Comparison of ENCODE assay signal across 8 cellular contexts in genomic region chr3:129119365-129120100, GRCh38. TPM values are rescaled to one million over a fixed set of nuclear protein-coding genes. Genes with fewer than 3 reads are reported as not detected.
DNase-seq lines count a peak whose midpoint lies in the region; ATAC-seq, FAIRE-seq and TF ChIP-seq lines count a peak whose summit lies in the region.

No MANE protein-coding gene starts in this region.

- peak in 1 of 2 donors; percentile 11 for ATAC-seq in activated naive CD4-positive, alpha-beta T cell treated with anti-CD3 and anti-CD28 coated beads, Interleukin-2, amount 50 U/mL, for 72 hours
- no peak for ATAC-seq in esophagus mucosa

- FAIRE-seq in keratinocyte (lab: Jason Lieb, UNC): no peak

- H3K27ac Mint-ChIP-seq in activated naive CD4-positive, alpha-beta T cell treated with anti-CD3 and anti-CD28 coated beads, Interleukin-2, amount 50 U/mL, for 72 hours: peak overlapping the region; percentile 98 to 99

- H3K4me1 ChIP-seq in keratinocyte (ENCODE audit: control insufficient read depth, extremely low read depth, insufficient read depth, low read length) (peaks cover 25% of the 10 kb centered on the region), subcutaneous abdominal adipose tissue (ENCODE audit: control insufficient read depth in 5 of 5, insufficient read depth in 5 of 5, low read length in 5 of 5) (peaks cover 17 to 41% (median 35%) of the 10 kb centered on the region in 5 donors)

- no peak for TF ChIP-seq CTCF in keratinocyte (optimal IDR thresholded peaks at IDR 0.05 in 1 of 3, IDR thresholded peaks at IDR 0.05 in 1 of 3, conservative IDR thresholded peaks at IDR 0.05 in 1 of 3; ENCODE audit: extremely low read depth in 1 of 3, insufficient read depth in 2 of 3, low read length in 3 of 3)

- peaks cover 7% of the 10 kb centered on the region for H4K20me1 ChIP-seq in keratinocyte (ENCODE audit: control insufficient read depth, extremely low read depth, insufficient read depth, low read length)

- no peaks in the 10 kb centered on the region for H3K9me3 Mint-ChIP-seq in activated naive CD4-positive, alpha-beta T cell treated with anti-CD3 and anti-CD28 coated beads, Interleukin-2, amount 50 U/mL, for 72 hours

- H3K27me3 ChIP-seq in keratinocyte (ENCODE audit: control insufficient read depth, extremely low read depth, insufficient read depth, low read length): no peaks in the 10 kb centered on the region
- no peaks in the 10 kb centered on the region for H3K27me3 ChIP-seq in subcutaneous abdominal adipose tissue (ENCODE audit: control insufficient read depth in 5 of 5, insufficient read depth in 4 of 5, low read length in 5 of 5)

- peak overlapping the region; percentile 83 for H3K9ac ChIP-seq in keratinocyte (ENCODE audit: control insufficient read depth, extremely low read depth, insufficient read depth, low read length)
- peak overlapping the region; percentile 45 to 95 (median 90) for H3K9ac ChIP-seq in subcutaneous abdominal adipose tissue (ENCODE audit: low read length in 5 of 5)

- H3K4me3 ChIP-seq in keratinocyte (ENCODE audit: control insufficient read depth in 2 of 3, extremely low read depth in 1 of 3, insufficient read depth in 2 of 3, low read depth in 1 of 3, low read length in 3 of 3): peak overlapping the region; percentile 56 to 90 (median 61)
- H3K4me3 ChIP-seq in subcutaneous abdominal adipose tissue (ENCODE audit: low read depth in 1 of 5, low read length in 5 of 5): peak overlapping the region; percentile 66 to 83 (median 81)

- H3K36me3 ChIP-seq in keratinocyte (ENCODE audit: control insufficient read depth in 2 of 2, extremely low read depth in 1 of 2, insufficient read depth in 2 of 2, low read length in 2 of 2) (peaks cover 7 to 10% of the 10 kb centered on the region in 2 experiments), subcutaneous abdominal adipose tissue (ENCODE audit: control insufficient read depth in 5 of 5, insufficient read depth in 5 of 5, low read length in 5 of 5) (peaks cover 0 to 14% (median 7%) of the 10 kb centered on the region in 5 donors)

- H3K79me2 ChIP-seq in keratinocyte (ENCODE audit: control insufficient read depth, insufficient read depth, low read length): peaks cover 46% of the 10 kb centered on the region

- dilution Hi-C loops in keratinocyte (cut with MboI; ENCODE audit: extremely low pct_ligation_motif_present, low sequenced_read_pairs): no loop called here

- H3K9me1 ChIP-seq in keratinocyte (ENCODE audit: control insufficient read depth, extremely low read depth, insufficient read depth, low read length): no peaks in the 10 kb centered on the region

- H3K36me3 Mint-ChIP-seq in activated naive CD4-positive, alpha-beta T cell treated with anti-CD3 and anti-CD28 coated beads, Interleukin-2, amount 50 U/mL, for 72 hours: peaks cover 47 to 51% of the 10 kb centered on the region in 2 donors

- H3K27ac ChIP-seq in keratinocyte (ENCODE audit: control insufficient read depth, insufficient read depth, low read length) (peak overlapping the region; percentile 96), subcutaneous abdominal adipose tissue (ENCODE audit: low read depth, low read length) (peak overlapping the region; percentile 91)

- H3K9me3 ChIP-seq in keratinocyte (ENCODE audit: control insufficient read depth, low read depth, low read length) (no peaks in the 10 kb centered on the region), subcutaneous abdominal adipose tissue (ENCODE audit: control insufficient read depth in 5 of 5, low read length in 5 of 5) (no peaks in the 10 kb centered on the region)

- peak overlapping the region; percentile 97 for H3K4me2 ChIP-seq in keratinocyte (ENCODE audit: control insufficient read depth, extremely low read depth, insufficient read depth, low read depth, low read length)

- peak; percentile 18 for DNase-seq in activated naive CD4-positive, alpha-beta T cell treated with Interleukin-2 at 50 U/mL for 16 hours
- DNase-seq in activated naive CD4-positive, alpha-beta T cell treated with anti-CD3 and anti-CD28 coated beads, Interleukin-2, amount 50 U/mL, for 16 hours: no peak
- DNase-seq in activated naive CD4-positive, alpha-beta T cell treated with anti-CD3 and anti-CD28 coated beads, Interleukin-2, amount 50 U/mL, for 72 hours (ENCODE audit: low spot score in 2 of 2): peak in 1 of 2 donors; percentile 70
- DNase-seq in keratinocyte (ENCODE audit: low read depth, low spot score): no peak
- no peak for DNase-seq in COLO829 (ENCODE audit: low spot score)
- DNase-seq in GDM1 (lab: John Stamatoyannopoulos, UW): no peak

- no peak overlapping the region for H2AFZ ChIP-seq in keratinocyte (ENCODE audit: control insufficient read depth, low read length)

RNA-seq across cellular contexts. Expression of gene RAB43, which starts 2.1 kb away (rescaled TPM):
- 10 to 100 TPM; 57.4 to 64.1 TPM for total RNA-seq in activated naive CD4-positive, alpha-beta T cell treated with anti-CD3 and anti-CD28 coated beads, Interleukin-2, amount 50 U/mL, for 72 hours
- 8.1 to 12.4 TPM (median 12.3 TPM) in 3 replicates for polyA plus RNA-seq in keratinocyte
- polyA plus RNA-seq in keratinocyte (2011; ENCODE audit: low read depth): 0.91 TPM
- polyA plus RNA-seq in keratinocyte (2011; cell fraction: cytosol; rRNA removed): 5.9 and 15.7 TPM in 2 replicates
- 16.5 and 25.3 TPM in 2 replicates for polyA plus RNA-seq in keratinocyte (2011; cell fraction: nucleus; rRNA removed)
- 4.6 and 20.7 TPM in 2 replicates for polyA plus RNA-seq in keratinocyte (2012; ENCODE audit: low replicate concordance)
- 13.8 to 33.9 TPM (median 14.7 TPM) in 3 replicates for polyA minus RNA-seq in keratinocyte
- 15.0 TPM for polyA minus RNA-seq in keratinocyte (2011; cell fraction: cytosol; rRNA and poly(A)+ RNA removed)
- polyA minus RNA-seq in keratinocyte (2011; cell fraction: nucleus; rRNA and poly(A)+ RNA removed): 13.9 and 14.2 TPM in 2 replicates
- 7.8 TPM for total RNA-seq in esophagus mucosa

RNA-seq across cellular contexts. Expression of gene ISY1, which starts 41.3 kb away (rescaled TPM):
- total RNA-seq in activated naive CD4-positive, alpha-beta T cell treated with anti-CD3 and anti-CD28 coated beads, Interleukin-2, amount 50 U/mL, for 72 hours: 10 to 100 TPM; 69.9 to 84.0 TPM
- polyA plus RNA-seq in keratinocyte: 20.2 to 25.5 TPM (median 23.8 TPM) in 3 replicates
- polyA plus RNA-seq in keratinocyte (2011; ENCODE audit: low read depth): 24.5 TPM
- 19.9 and 23.7 TPM in 2 replicates for polyA plus RNA-seq in keratinocyte (2011; cell fraction: cytosol; rRNA removed)
- 12.9 and 13.4 TPM in 2 replicates for polyA plus RNA-seq in keratinocyte (2011; cell fraction: nucleus; rRNA removed)
- 16.6 and 23.1 TPM in 2 replicates for polyA plus RNA-seq in keratinocyte (2012; ENCODE audit: low replicate concordance)
- polyA minus RNA-seq in keratinocyte: 10.2 to 27.2 TPM (median 17.6 TPM) in 3 replicates
- polyA minus RNA-seq in keratinocyte (2011; cell fraction: cytosol; rRNA and poly(A)+ RNA removed): 18.8 TPM
- polyA minus RNA-seq in keratinocyte (2011; cell fraction: nucleus; rRNA and poly(A)+ RNA removed): 5.1 and 6.7 TPM in 2 replicates
- 24.9 TPM for total RNA-seq in esophagus mucosa

RNA-seq across cellular contexts. Expression of gene GP9, which starts 59.0 kb away (rescaled TPM):
- total RNA-seq in activated naive CD4-positive, alpha-beta T cell treated with anti-CD3 and anti-CD28 coated beads, Interleukin-2, amount 50 U/mL, for 72 hours: not detected
- not detected in 3 replicates for polyA plus RNA-seq in keratinocyte
- not detected for polyA plus RNA-seq in keratinocyte (2011; ENCODE audit: low read depth)
- not detected in 2 replicates for polyA plus RNA-seq in keratinocyte (2011; cell fraction: cytosol; rRNA removed)
- polyA plus RNA-seq in keratinocyte (2011; cell fraction: nucleus; rRNA removed): not detected in 2 replicates
- not detected in 2 replicates for polyA plus RNA-seq in keratinocyte (2012; ENCODE audit: low replicate concordance)
- not detected in 3 replicates for polyA minus RNA-seq in keratinocyte
- polyA minus RNA-seq in keratinocyte (2011; cell fraction: cytosol; rRNA and poly(A)+ RNA removed): not detected
- polyA minus RNA-seq in keratinocyte (2011; cell fraction: nucleus; rRNA and poly(A)+ RNA removed): not detected in 2 replicates
- not detected for total RNA-seq in esophagus mucosa
